ENCODE assay signal across 25 cellular contexts in the genomic region with DNA sequence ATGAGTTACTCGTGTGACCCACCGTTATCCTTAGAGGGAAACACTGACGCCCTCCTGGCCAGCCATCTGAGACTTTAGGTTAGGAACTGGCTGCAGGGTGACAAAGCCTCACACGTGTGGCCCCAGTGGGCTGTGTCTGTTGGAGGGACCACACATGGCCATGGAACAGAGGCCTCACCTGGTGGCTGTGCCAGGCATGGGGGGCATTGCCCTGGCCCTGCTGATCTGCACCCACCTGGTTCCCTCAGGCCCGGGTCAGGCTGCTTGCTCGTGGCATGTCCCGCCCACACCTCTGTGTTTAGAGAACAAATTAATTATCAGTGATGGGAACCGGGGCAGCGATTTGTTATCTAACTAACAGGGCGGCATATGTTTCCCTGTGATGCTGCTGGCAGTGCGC.
DNase-seq lines count a peak whose midpoint lies in the region; ATAC-seq and TF ChIP-seq lines count a peak whose summit lies in the region.
"Had no signal": no experiment of that assay in that cellular context is flagged by ENCODE, and none has a peak within 500 bp of the region (broad histone marks: within the 10 kb centered on the region; RNA-seq: fewer than 3 reads in every experiment).

No MANE protein-coding gene starts in this region.

- ATAC-seq in SK-N-SH treated with all-trans-retinoic acid at 6 μM for 48 hours (no peak), Right ventricle myocardium inferior (no peak), heart right ventricle (no peak), mucosa of descending colon (no peak)
- ATAC-seq: A549, GM12878 had no signal

- H3K9me3 ChIP-seq in SK-N-SH (no peaks in the 10 kb centered on the region), heart right ventricle (peaks cover 0 to 6% (median 0%) of the 10 kb centered on the region in 11 donors), mesenchymal stem cell (ENCODE audit: control insufficient read depth, low read length) (no peaks in the 10 kb centered on the region), mucosa of descending colon (no peaks in the 10 kb centered on the region)
- H3K9me3 ChIP-seq: A549, BE2C had no signal

- H4K8ac ChIP-seq in mesenchymal stem cell (ENCODE audit: low read length), result no peak overlapping the region

- TF ChIP-seq RAD21 in SK-N-SH (IDR thresholded peaks at IDR 0.05; ENCODE audit: low read length), result no peak

- no peak overlapping the region for H3K4ac ChIP-seq in mesenchymal stem cell (ENCODE audit: low read depth in 1 of 2, low read length in 2 of 2)

- H2AFZ ChIP-seq in SK-N-SH (ENCODE audit: low read depth), result no peak overlapping the region
- H2AFZ ChIP-seq in mesenchymal stem cell (ENCODE audit: low read depth, low read length), result no peak overlapping the region

- no peak overlapping the region for H3K23ac ChIP-seq in mesenchymal stem cell (ENCODE audit: low read length in 2 of 2)

- TF ChIP-seq EP300 in SK-N-SH (IDR thresholded peaks at IDR 0.05; ENCODE audit: borderline replicate concordance in 1 of 2, low read depth in 1 of 2, low read length in 1 of 2), result no peak

- no peaks in the 10 kb centered on the region for H3F3A ChIP-seq in SK-N-SH (replicated peaks; ENCODE audit: insufficient read depth)

- H3K4me3 ChIP-seq in SK-N-SH (ENCODE audit: low read depth in 2 of 2, low read length in 1 of 2) (no peak overlapping the region), heart right ventricle (no peak overlapping the region), mesenchymal stem cell (ENCODE audit: insufficient read depth in 1 of 2, low read depth in 1 of 2, low read length in 2 of 2) (no peak overlapping the region), mucosa of descending colon (no peak overlapping the region)
- H3K4me3 ChIP-seq: A549, BLaER1, GM12878 had no signal

- intact Hi-C loops in Right ventricle myocardium inferior (cut with DNase I), result no loop called here
- intact Hi-C loops in heart right ventricle (cut with DNase I), result no loop called here
- intact Hi-C loops in mucosa of descending colon (cut with DNase I, micrococcal nuclease), result no loop called here

- H2BK12ac ChIP-seq in mesenchymal stem cell (ENCODE audit: low read length in 2 of 2), result no peak overlapping the region

- H3K27me3 ChIP-seq in SK-N-SH (ENCODE audit: insufficient read depth), result no peaks in the 10 kb centered on the region
- peaks cover 0 to 5% (median 0%) of the 10 kb centered on the region in 7 donors for H3K27me3 ChIP-seq in heart right ventricle
- H3K27me3 ChIP-seq in mesenchymal stem cell (ENCODE audit: control insufficient read depth in 1 of 2, insufficient read depth in 1 of 2, low read length in 2 of 2), result peaks cover 3 to 8% of the 10 kb centered on the region in 2 experiments
- H3K27me3 ChIP-seq: BE2C, BLaER1 had no signal

- 82% methylated on average over 7 of the region's 11 CpGs for WGBS in SK-N-SH (ENCODE audit: low lambda C conversion rate)
- 76 to 84% methylated on average over 11 of the region's 11 CpGs for WGBS in heart right ventricle, 2 donors
- 93% methylated on average over 11 of the region's 11 CpGs for WGBS in mesenchymal stem cell

- POLR2A ChIA-PET in SK-N-SH (lab: Yijun Ruan, JAX), result no interaction called here

- no peaks in the 10 kb centered on the region for H4K20me1 ChIP-seq in SK-N-SH (ENCODE audit: insufficient read depth)

- no peak overlapping the region for H2BK120ac ChIP-seq in mesenchymal stem cell (ENCODE audit: low read depth, low read length)

- H3K36me3 ChIP-seq in SK-N-SH (replicated peaks in 1 of 2; ENCODE audit: control insufficient read depth in 1 of 2, insufficient read depth in 2 of 2, low read length in 1 of 2) (no peaks in the 10 kb centered on the region), heart right ventricle (no peaks in the 10 kb centered on the region), mesenchymal stem cell (ENCODE audit: control insufficient read depth in 1 of 2, insufficient read depth in 2 of 2, low read depth in 1 of 2, low read length in 2 of 2) (peaks cover 0 to 3% of the 10 kb centered on the region in 2 experiments), mucosa of descending colon (ENCODE audit: low read depth) (no peaks in the 10 kb centered on the region)
- H3K36me3 ChIP-seq: BE2C had no signal

- no peak overlapping the region for H3K4me2 ChIP-seq in SK-N-SH
- H3K4me2 ChIP-seq in mesenchymal stem cell (ENCODE audit: low read length, poor library complexity, severe bottlenecking), result no peak overlapping the region
- H3K4me2 ChIP-seq: A549, BLaER1 had no signal

- H3K27ac ChIP-seq in SK-N-SH (ENCODE audit: low read depth in 2 of 2, low read length in 1 of 2) (no peak overlapping the region), heart right ventricle (no peak overlapping the region), mesenchymal stem cell (ENCODE audit: low read length, poor library complexity, severe bottlenecking) (no peak overlapping the region)
- H3K27ac ChIP-seq: 22Rv1, A549, BLaER1 had no signal

- H3K18ac ChIP-seq in mesenchymal stem cell (ENCODE audit: low read depth in 1 of 2, low read length in 2 of 2), result no peak overlapping the region

- no peak overlapping the region for H2BK15ac ChIP-seq in mesenchymal stem cell (ENCODE audit: low read depth, poor library complexity, severe bottlenecking)

- no peaks in the 10 kb centered on the region for H3K9me2 ChIP-seq in SK-N-SH

- peak overlapping the region; percentile 25 for H4K91ac ChIP-seq in mesenchymal stem cell (ENCODE audit: low read length)

- no peak overlapping the region for H3K14ac ChIP-seq in mesenchymal stem cell (ENCODE audit: low read length in 2 of 2)

- H2BK5ac ChIP-seq in mesenchymal stem cell (ENCODE audit: low read depth, low read length, poor library complexity, severe bottlenecking), result no peak overlapping the region

- no peaks in the 10 kb centered on the region for H3K79me1 ChIP-seq in mesenchymal stem cell (replicated peaks; ENCODE audit: low read length, poor library complexity, severe bottlenecking)

- no peak overlapping the region for H2AK5ac ChIP-seq in mesenchymal stem cell (ENCODE audit: low read length, severe bottlenecking)

- TF ChIP-seq CTCF in SK-N-SH (IDR thresholded peaks at IDR 0.05) (no peak), heart right ventricle (IDR thresholded peaks at IDR 0.05) (no peak), mucosa of descending colon (IDR thresholded peaks at IDR 0.05) (no peak)

- no peaks in the 10 kb centered on the region for H3K79me2 ChIP-seq in SK-N-SH (ENCODE audit: insufficient read depth)

- H3K9ac ChIP-seq in SK-N-SH (no peak overlapping the region), mesenchymal stem cell (ENCODE audit: low read length) (no peak overlapping the region)
- H3K9ac ChIP-seq: BLaER1 had no signal

- CTCF ChIA-PET in SK-N-SH (lab: Yijun Ruan, JAX), result interaction anchor here (1.3 kb wide), 1 partner anchor 12 kb away, joined by 3 read pairs; no protein-coding TSS in a partner anchor

- H3K4me1 ChIP-seq in SK-N-SH (ENCODE audit: control insufficient read depth in 1 of 2, insufficient read depth in 2 of 2, low read depth in 1 of 2, low read length in 1 of 2) (peaks cover 0 to 6% of the 10 kb centered on the region in 2 experiments; a peak in 1 of 4 replicates), heart right ventricle (no peaks in the 10 kb centered on the region), mesenchymal stem cell (ENCODE audit: control insufficient read depth, insufficient read depth, low read depth, low read length) (peaks cover 7% of the 10 kb centered on the region), mucosa of descending colon (ENCODE audit: low read depth) (no peaks in the 10 kb centered on the region)
- H3K4me1 ChIP-seq: A549 had no signal

- DNase-seq in SK-N-SH (no peak), Right ventricle myocardium inferior (ENCODE audit: missing footprints) (peak; percentile 60), heart right ventricle (no peak), mesenchymal stem cell (no peak), NCI-H446 treated with DMSO at 0.1 percent for 48 hours (lab: John Stamatoyannopoulos, UW) (no peak), mucosa of descending colon (no peak)
- DNase-seq: AML-193; BE2C; C1 segment of cervical spinal cord; CD4-positive, alpha-beta memory T cell; CD4-positive, CD25-positive, alpha-beta regulatory T cell; CD8-positive, alpha-beta memory T cell; COR-L47; DMS 273 treated with DMSO at 0.1 percent for 48 hours; DMS153; DMS53; DMS79; DND-41; EL; GDM1 had no signal

TF ChIP-seq in SK-N-SH, 30 proteins besides CTCF, POLR2A, EP300 and RAD21 (continues in another document):
- TF ChIP-seq SMC3 (IDR thresholded peaks at IDR 0.05; ENCODE audit: low read depth, low read length), result no peak
- no peak for TF ChIP-seq CHD2 (IDR thresholded peaks at IDR 0.05; ENCODE audit: low read length, partially characterized antibody)
- 0 out of 2 replicates have a peak, but pooled peaks have one; percentile 35 for TF ChIP-seq GATA2 (CRISPR knock-in tag; IDR thresholded peaks at IDR 0.05)
- TF ChIP-seq SIN3A (IDR thresholded peaks at IDR 0.05; ENCODE audit: borderline replicate concordance, low read depth, low read length), result no peak
- no peak for TF ChIP-seq TAF1 (IDR thresholded peaks at IDR 0.05; ENCODE audit: borderline replicate concordance, low read depth, low read length)

TF ChIP-seq in SK-N-SH treated with all-trans-retinoic acid at 6 μM for 48 hours, 23 proteins besides CTCF, POLR2A, EP300 and RAD21:
- TF ChIP-seq RARB (CRISPR knock-in tag; IDR thresholded peaks at IDR 0.05), result no peak
